11 cellular contexts compared by ENCODE assay signal in the genomic region with DNA sequence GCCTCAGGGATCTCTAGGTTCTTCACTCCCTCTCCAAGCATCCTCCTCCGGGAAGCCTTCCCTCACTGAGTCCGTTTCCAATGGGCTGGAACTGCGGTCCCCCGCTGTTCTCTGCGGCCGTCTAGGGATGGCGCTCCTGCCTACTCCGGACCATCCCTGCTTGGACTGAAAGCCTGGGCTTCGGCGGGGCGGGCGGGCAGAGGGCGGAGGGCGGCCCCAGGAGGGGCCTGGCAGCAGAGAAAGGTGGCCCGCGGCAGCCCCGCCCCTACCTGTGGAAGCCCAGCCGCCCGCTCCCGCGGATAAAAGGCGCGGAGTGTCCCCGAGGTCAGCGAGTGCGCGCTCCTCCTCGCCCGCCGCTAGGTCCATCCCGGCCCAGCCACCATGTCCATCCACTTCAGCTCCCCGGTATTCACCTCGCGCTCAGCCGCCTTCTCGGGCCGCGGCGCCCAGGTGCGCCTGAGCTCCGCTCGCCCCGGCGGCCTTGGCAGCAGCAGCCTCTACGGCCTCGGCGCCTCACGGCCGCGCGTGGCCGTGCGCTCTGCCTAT. TPM values are rescaled to one million over a fixed set of nuclear protein-coding genes. Genes with fewer than 3 reads are reported as not detected.
A peak's percentile ranks its signal among the peaks of the same experiment; 100 is the strongest.
DNase-seq lines count a peak whose midpoint lies in the region; ATAC-seq, FAIRE-seq and TF ChIP-seq lines count a peak whose summit lies in the region.
"Had no signal": no experiment of that assay in that cellular context is flagged by ENCODE, and none has a peak within 500 bp of the region (broad histone marks: within the 10 kb centered on the region; RNA-seq: fewer than 3 reads in every experiment).

KRT7 (plus strand) TSS at position 328 of the 546 bp plus-strand sequence; CDS start at position 382, 54 bp downstream.

- H3K4me1 ChIP-seq in right lobe of liver (peaks cover 0 to 5% (median 0%) of the 10 kb centered on the region in 4 donors), HepG2 (ENCODE audit: insufficient read depth, low read length) (no peaks in the 10 kb centered on the region), ectodermal cell (ENCODE audit: control insufficient read depth, insufficient read depth, low read length) (peaks cover 19% of the 10 kb centered on the region), lower lobe of right lung (peaks cover 19% of the 10 kb centered on the region), aorta (ENCODE audit: control insufficient read depth in 1 of 2, insufficient read depth in 2 of 2, low read length in 2 of 2) (peaks cover 0 to 4% of the 10 kb centered on the region in 2 donors)

- 6% methylated on average over 14 of the region's 53 CpGs for WGBS in right lobe of liver (ENCODE audit: insufficient coverage, low coverage, low lambda C conversion rate, missing lambda C conversion rate)
- 28% methylated on average over 12 of the region's 53 CpGs for WGBS in HepG2 (ENCODE audit: low lambda C conversion rate)
- 2% methylated on average over 53 of the region's 53 CpGs for WGBS in ectodermal cell, 2 experiments
- 15 to 16% methylated on average over 42 to 53 of the region's 53 CpGs for WGBS in aorta, 2 donors

- TF ChIP-seq POLR2A in right lobe of liver (IDR thresholded peaks at IDR 0.05) (peak; percentile 34), HepG2 (IDR thresholded peaks at IDR 0.05; ENCODE audit: insufficient read depth in 1 of 2, low read depth in 2 of 2, low read length in 2 of 2) (no peak)

- FAIRE-seq in HepG2 (lab: Jason Lieb, UNC), result no peak
- FAIRE-seq: frontal cortex had no signal

- intact Hi-C loops in right lobe of liver (cut with DNase I), result no loop called here
- intact Hi-C loops in HepG2 (cut with micrococcal nuclease; ENCODE audit: unreplicated experiment), result no loop called here
- intact Hi-C loops in lower lobe of right lung (cut with DNase I), result no loop called here
- intact Hi-C loops in aorta (cut with DNase I), result loop anchor here in 1 of 2 donors (5.0 kb wide), 1 partner anchor 44 kb away; no protein-coding TSS in a partner anchor
- intact Hi-C loops in posterior cingulate gyrus (cut with DNase I), result no loop called here

- H3K27me3 ChIP-seq in right lobe of liver (no peaks in the 10 kb centered on the region), HepG2 (ENCODE audit: control insufficient read depth in 1 of 2, insufficient read depth in 2 of 2, low read length in 2 of 2) (peaks cover 0 to 47% of the 10 kb centered on the region in 2 experiments; a peak in 4 of 5 replicates), ectodermal cell (ENCODE audit: control insufficient read depth, insufficient read depth, low read length, poor library complexity, severe bottlenecking) (peaks cover 39% of the 10 kb centered on the region), lower lobe of right lung (ENCODE audit: low read depth) (peaks cover 20% of the 10 kb centered on the region), aorta (ENCODE audit: control insufficient read depth in 1 of 2, insufficient read depth in 2 of 2, low read length in 1 of 2) (no peaks in the 10 kb centered on the region)

- CTCF ChIA-PET in HepG2 (lab: Yijun Ruan, JAX; ENCODE audit: low intra/inter-chr PET ratio, low total read pairs), result no interaction called here

- POLR2A ChIA-PET in HepG2 (lab: Yijun Ruan, JAX), result no interaction called here

- TF ChIP-seq RAD21 in HepG2 (CRISPR knock-in tag; IDR thresholded peaks at IDR 0.05), result no peak

- no peaks in the 10 kb centered on the region for H4K20me1 ChIP-seq in HepG2 (ENCODE audit: insufficient read depth, low read length)

- H2AFZ ChIP-seq in HepG2 (ENCODE audit: low read length), result no peak within 1 kb of the TSS

- BruUV-seq in HepG2 (replicated peaks; lab: Mats Ljungman, UMichigan), result no TSS peak

- DNase-seq in right lobe of liver (no peak), HepG2 (ENCODE audit: low spot score) (no peak), lower lobe of right lung (peak; percentile 88), aorta (peak in 1 of 2 donors; percentile 77), putamen (ENCODE audit: low spot score) (no peak), posterior cingulate gyrus (no peak), NCI-H1092 (lab: John Stamatoyannopoulos, UW) (no peak)
- DNase-seq: CD4-positive, CD25-positive, alpha-beta regulatory T cell; MV-4-11 had no signal

- peak in 3 of 4 donors; percentile 23 to 41 (median 41) for ATAC-seq in right lobe of liver
- no peak for ATAC-seq in HepG2
- ATAC-seq in lower lobe of right lung, result peak; percentile 78 to 81
- no peak for ATAC-seq in aorta (ENCODE audit: low FRiP score)

- H3K4me2 ChIP-seq in HepG2 (ENCODE audit: low read depth, low read length), result no peak within 1 kb of the TSS

- TF ChIP-seq EP300 in HepG2 (IDR thresholded peaks at IDR 0.05; ENCODE audit: low read depth in 2 of 2, low read length in 2 of 2) (no peak), HepG2 (CRISPR knock-in tag; IDR thresholded peaks at IDR 0.05; ENCODE audit: borderline replicate concordance) (no peak)

- H3K4me3 ChIP-seq in right lobe of liver (no peak within 1 kb of the TSS), HepG2 (replicated peaks in 1 of 3; ENCODE audit: insufficient read depth in 1 of 3, low read depth in 2 of 3, low read length in 3 of 3) (no peak within 1 kb of the TSS), ectodermal cell (ENCODE audit: insufficient read depth, low read depth, low read length) (peak within 1 kb of the TSS; percentile 26), lower lobe of right lung (peak within 1 kb of the TSS; percentile 51), aorta (ENCODE audit: low read length in 2 of 2) (no peak within 1 kb of the TSS)

- no peak within 1 kb of the TSS for H3K9ac ChIP-seq in HepG2 (ENCODE audit: insufficient read depth, low read depth, low read length)

- H3K27ac ChIP-seq in right lobe of liver (no peak within 1 kb of the TSS), HepG2 (ENCODE audit: extremely low read length, insufficient read depth, low read length) (no peak within 1 kb of the TSS), ectodermal cell (ENCODE audit: insufficient read depth, low read depth, low read length, poor library complexity, severe bottlenecking) (no peak within 1 kb of the TSS), lower lobe of right lung (peak within 1 kb of the TSS; percentile 85), aorta (ENCODE audit: low read depth in 1 of 2, low read length in 2 of 2) (no peak within 1 kb of the TSS)

- in situ Hi-C loops in HepG2 (cut with HindIII; ENCODE audit: extremely low pct_ligation_motif_present, low pct_unique_long_range_greater_than_20kb), result no loop called here

- TF ChIP-seq CTCF in right lobe of liver (IDR thresholded peaks at IDR 0.05) (no peak), HepG2 (CRISPR knock-in tag; IDR thresholded peaks at IDR 0.05) (no peak), lower lobe of right lung (IDR thresholded peaks at IDR 0.05) (no peak)

- H3K36me3 ChIP-seq in right lobe of liver (no peaks in the 10 kb centered on the region), HepG2 (replicated peaks in 1 of 2; ENCODE audit: control insufficient read depth in 1 of 2, insufficient read depth in 2 of 2, low read length in 2 of 2) (no peaks in the 10 kb centered on the region), ectodermal cell (ENCODE audit: control insufficient read depth, insufficient read depth, low read length) (no peaks in the 10 kb centered on the region), lower lobe of right lung (no peaks in the 10 kb centered on the region), aorta (ENCODE audit: control insufficient read depth in 1 of 2, insufficient read depth in 2 of 2, low read length in 1 of 2) (no peaks in the 10 kb centered on the region)

- H3K79me2 ChIP-seq in HepG2 (ENCODE audit: insufficient read depth, low read length), result no peaks in the 10 kb centered on the region

- H3K9me3 ChIP-seq in right lobe of liver, result no peaks in the 10 kb centered on the region
- H3K9me3 ChIP-seq in HepG2 (ENCODE audit: low read length), result no peaks in the 10 kb centered on the region
- H3K9me3 ChIP-seq in ectodermal cell (ENCODE audit: control insufficient read depth, low read length), result no peaks in the 10 kb centered on the region
- H3K9me3 ChIP-seq in lower lobe of right lung, result no peaks in the 10 kb centered on the region
- no peaks in the 10 kb centered on the region for H3K9me3 ChIP-seq in aorta (ENCODE audit: control insufficient read depth, low read length)

TF ChIP-seq in HepG2, 621 proteins besides CTCF, POLR2A, EP300 and RAD21 (continues in another document):
- no peak for TF ChIP-seq ZNF577 (CRISPR knock-in tag; IDR thresholded peaks at IDR 0.05; ENCODE audit: borderline replicate concordance, low read depth)
- no peak for TF ChIP-seq PCBP2 (optimal IDR thresholded peaks at IDR 0.05; ENCODE audit: low read depth, low read length, poor library complexity, severe bottlenecking)

RNA-seq across cellular contexts. Expression of gene KRT7, which starts in this region (rescaled TPM):
- 10 to 100 TPM in 3 of 6 experiments, 1 to 10 TPM in 3; 3.4 to 19.2 (median 10.7) TPM for total RNA-seq in right lobe of liver
- not detected in 2 replicates for total RNA-seq in HepG2 (2016; rRNA removed; fragmentation: Illumina TruSeq; extraction: Trizol)
- total RNA-seq in HepG2 (2016; cell fraction: cytosol; rRNA removed; fragmentation: Illumina TruSeq; extraction: Trizol; ENCODE audit: low read depth), result not detected in 2 replicates
- total RNA-seq in HepG2 (2016; cell fraction: insoluble cytoplasmic fraction; rRNA removed; fragmentation: Illumina TruSeq; extraction: Trizol), result not detected in 2 replicates
- total RNA-seq in HepG2 (2016; cell fraction: membrane; rRNA removed; fragmentation: Illumina TruSeq; extraction: Trizol), result 0.31 TPM in 1 of 2 replicates, not detected in the other
- total RNA-seq in HepG2 (2016; cell fraction: nucleus; rRNA removed; fragmentation: Illumina TruSeq; extraction: Trizol), result not detected in 2 replicates
- 0.83 TPM in 1 of 2 replicates, not detected in the other for polyA plus RNA-seq in HepG2 (2011; rRNA removed)
- 0.47 and 1.2 TPM in 2 replicates for polyA plus RNA-seq in HepG2 (2011; cell fraction: cytosol; rRNA removed)
- polyA plus RNA-seq in HepG2 (2011; cell fraction: nucleus; rRNA removed), result not detected in 2 replicates
- polyA plus RNA-seq in HepG2 (2012), result not detected in 2 replicates
- 0.34 TPM in 1 of 2 replicates, not detected in the other for polyA plus RNA-seq in HepG2 (2016; cell fraction: cytosol; fragmentation: Illumina TruSeq; extraction: Trizol; ENCODE audit: low read depth)
- not detected in 2 replicates for polyA plus RNA-seq in HepG2 (2016; cell fraction: insoluble cytoplasmic fraction; fragmentation: Illumina TruSeq; extraction: Trizol; ENCODE audit: low read depth)
- not detected in 2 replicates for polyA plus RNA-seq in HepG2 (2016; cell fraction: membrane; fragmentation: Illumina TruSeq; extraction: Trizol; ENCODE audit: low read depth)
- polyA plus RNA-seq in HepG2 (2016; cell fraction: nucleus; fragmentation: Illumina TruSeq; extraction: Trizol; ENCODE audit: insufficient read depth, low read depth), result not detected in 2 replicates
- 646 TPM in 1 of 2 replicates, not detected in the other for polyA minus RNA-seq in HepG2 (2011; rRNA and poly(A)+ RNA removed; ENCODE audit: low replicate concordance)
- polyA minus RNA-seq in HepG2 (2011; cell fraction: cytosol; rRNA and poly(A)+ RNA removed), result 4.2 and 7.9 TPM in 2 replicates
- 1.5 and 2.7 TPM in 2 replicates for polyA minus RNA-seq in HepG2 (2011; cell fraction: nucleus; rRNA and poly(A)+ RNA removed)
- 1.3 TPM for polyA plus RNA-seq in ectodermal cell (2013, experiment 1 of 4)
- polyA plus RNA-seq in ectodermal cell (2013, experiment 2 of 4), result 0.50 TPM
- polyA plus RNA-seq in ectodermal cell (2013, experiment 3 of 4), result 1.3 TPM
- polyA plus RNA-seq in ectodermal cell (2013, experiment 4 of 4), result 0.45 TPM
- 257 TPM for total RNA-seq in lower lobe of right lung
- 10 to 100 TPM in 1 of 2 donors, 1 to 10 TPM in 1; 8.7 to 17.3 TPM for total RNA-seq in aorta
- 100 to 1,000 TPM in 1 of 2 donors, 10 to 100 TPM in 1; 82.6 to 110 TPM for polyA plus RNA-seq in aorta
- total RNA-seq: CD4-positive, CD25-positive, alpha-beta regulatory T cell; frontal cortex had no signal

Comparison
In these comparisons a context has a peak if more than half of its experiments do, and no peak if none do; other contexts are left out.
1. RNA of gene KRT7 (total RNA-seq): 257 TPM in lower lobe of right lung (single experiment); 8.7 to 17.3 TPM in aorta, 3.4 to 19.2 TPM in right lobe of liver and 0.31 TPM in HepG2; every median in the first group is over 10 times any median in the second.
2. RNA of gene KRT7 (polyA plus RNA-seq): 82.6 to 110 TPM in aorta; 0.34 to 1.2 TPM in HepG2; every median in the first group is over 10 times any median in the second.
3. ATAC-seq: peak in right lobe of liver (3 of 4) and lower lobe of right lung (2 of 2); none in HepG2 (single experiment) and aorta (single experiment).
4. H3K4me3 ChIP-seq: peak in ectodermal cell (single experiment) and lower lobe of right lung (single experiment); none in right lobe of liver (0 of 3), HepG2 (0 of 3) and aorta (0 of 2).